19 cellular contexts compared by ENCODE assay signal in genomic region chr5:116531635-116532034, GRCh38. TPM values are rescaled to one million over a fixed set of nuclear protein-coding genes. Genes with fewer than 3 reads are reported as not detected.
"Had no signal": no experiment of that assay in that cellular context is flagged by ENCODE, and none has a peak within 500 bp of the region (broad histone marks: within the 10 kb centered on the region; RNA-seq: fewer than 3 reads in every experiment).

No MANE protein-coding gene starts in this region.

- H3K4me3 ChIP-seq: esophagus muscularis mucosa, thyroid gland, uterus had no signal

- ATAC-seq: activated CD8-positive, alpha-beta T cell treated with anti-CD3 and anti-CD28 coated beads, Interleukin-2, amount 10 ng/mL, durations not matched to agents 7 days and 5 days; left cardiac atrium; naive thymus-derived CD8-positive, alpha-beta T cell had no signal

- H3K9me3 Mint-ChIP-seq: activated CD4-positive, alpha-beta T cell treated with anti-CD3 and anti-CD28 coated beads, Interleukin-2, amount 10 ng/mL, durations not matched to agents 24 days and 14 days; activated naive CD4-positive, alpha-beta T cell treated with anti-CD3 and anti-CD28 coated beads, Interleukin-2, amount 50 U/mL, for 24 hours; dendritic cell treated with granulocyte-macrophage colony-stimulating factor and Interleukin-4, amounts not matched to agents 40 ng/mL and 50 ng/mL, for 4 days; naive thymus-derived CD8-positive, alpha-beta T cell had no signal

- H3K27me3 ChIP-seq: esophagus muscularis mucosa, neutrophil, thyroid gland, uterus had no signal

- H3K4me1 Mint-ChIP-seq: activated CD4-positive, alpha-beta T cell treated with anti-CD3 and anti-CD28 coated beads, Interleukin-2, amount 10 ng/mL, durations not matched to agents 24 days and 14 days; activated naive CD4-positive, alpha-beta T cell treated with anti-CD3 and anti-CD28 coated beads, Interleukin-2, amount 50 U/mL, for 24 hours; naive thymus-derived CD8-positive, alpha-beta T cell had no signal

- H3K27me3 Mint-ChIP-seq: activated CD4-positive, alpha-beta T cell treated with anti-CD3 and anti-CD28 coated beads, Interleukin-2, amount 10 ng/mL, durations not matched to agents 24 days and 14 days; activated naive CD4-positive, alpha-beta T cell treated with anti-CD3 and anti-CD28 coated beads, Interleukin-2, amount 50 U/mL, for 24 hours; dendritic cell treated with granulocyte-macrophage colony-stimulating factor and Interleukin-4, amounts not matched to agents 40 ng/mL and 50 ng/mL, for 4 days; naive thymus-derived CD8-positive, alpha-beta T cell had no signal

- DNase-seq: activated CD4-positive, alpha-beta T cell treated with anti-CD3 and anti-CD28 coated beads, Interleukin-2, amount 10 ng/mL, durations not matched to agents 24 days and 14 days; activated CD4-positive, CD25-positive, alpha-beta regulatory T cell; activated CD8-positive, alpha-beta T cell treated with anti-CD3 and anti-CD28 coated beads, Interleukin-2, amount 10 ng/mL, durations not matched to agents 7 days and 5 days; activated effector memory CD4-positive, alpha-beta T cell treated with Interleukin-2 at 50 U/mL for 16 hours; activated T-cell treated with anti-CD3 and anti-CD28 coated beads, Interleukin-2, amount 50 U/mL, for 48 hours; effector CD8-positive, alpha-beta T cell; left cardiac atrium; naive thymus-derived CD8-positive, alpha-beta T cell; retina; stimulated activated CD4-positive, alpha-beta T cell treated with anti-CD3 and anti-CD28 coated beads, Interleukin-12 subunit alpha, Interleukin-12 subunit beta, amount 100 ng/mL, for 4 hours; stimulated activated CD4-positive, alpha-beta T cell treated with anti-CD3 and anti-CD28 coated beads, Interleukin-1b, Interleukin-23, amount 100 ng/mL, for 48 hours; stimulated activated naive CD4-positive, alpha-beta T cell treated with Interleukin-2 at 50 U/mL for 16 hours; T-helper 2 cell; thyroid gland; uterus had no signal

- H3K36me3 ChIP-seq: esophagus muscularis mucosa, neutrophil, thyroid gland, uterus had no signal

- H3K27ac Mint-ChIP-seq: activated CD4-positive, alpha-beta T cell treated with anti-CD3 and anti-CD28 coated beads, Interleukin-2, amount 10 ng/mL, durations not matched to agents 24 days and 14 days; activated CD8-positive, alpha-beta T cell treated with anti-CD3 and anti-CD28 coated beads, Interleukin-2, amount 10 ng/mL, durations not matched to agents 7 days and 5 days; activated naive CD4-positive, alpha-beta T cell treated with anti-CD3 and anti-CD28 coated beads, Interleukin-2, amount 50 U/mL, for 24 hours; dendritic cell treated with granulocyte-macrophage colony-stimulating factor and Interleukin-4, amounts not matched to agents 40 ng/mL and 50 ng/mL, for 4 days; naive thymus-derived CD8-positive, alpha-beta T cell had no signal

- H3K9me3 ChIP-seq: esophagus muscularis mucosa, neutrophil, thyroid gland, uterus had no signal

- H3K4me3 Mint-ChIP-seq: activated CD4-positive, alpha-beta T cell treated with anti-CD3 and anti-CD28 coated beads, Interleukin-2, amount 10 ng/mL, durations not matched to agents 24 days and 14 days; activated CD8-positive, alpha-beta T cell treated with anti-CD3 and anti-CD28 coated beads, Interleukin-2, amount 10 ng/mL, durations not matched to agents 7 days and 5 days; activated naive CD4-positive, alpha-beta T cell treated with anti-CD3 and anti-CD28 coated beads, Interleukin-2, amount 50 U/mL, for 24 hours; dendritic cell treated with granulocyte-macrophage colony-stimulating factor and Interleukin-4, amounts not matched to agents 40 ng/mL and 50 ng/mL, for 4 days; naive thymus-derived CD8-positive, alpha-beta T cell had no signal

- H3K27ac ChIP-seq: esophagus muscularis mucosa, neutrophil, thyroid gland, uterus had no signal

- H3K4me1 ChIP-seq: uterus had no signal

- H3K36me3 Mint-ChIP-seq: activated naive CD4-positive, alpha-beta T cell treated with anti-CD3 and anti-CD28 coated beads, Interleukin-2, amount 50 U/mL, for 24 hours; naive thymus-derived CD8-positive, alpha-beta T cell had no signal

RNA-seq across cellular contexts. Expression of gene SEMA6A, which starts 43.0 kb away (rescaled TPM):
- total RNA-seq: activated CD8-positive, alpha-beta T cell treated with anti-CD3 and anti-CD28 coated beads, Interleukin-2, amount 10 ng/mL, durations not matched to agents 7 days and 5 days; naive thymus-derived CD8-positive, alpha-beta T cell had no signal
